13 cellular contexts compared by ENCODE assay signal in the genomic region with DNA sequence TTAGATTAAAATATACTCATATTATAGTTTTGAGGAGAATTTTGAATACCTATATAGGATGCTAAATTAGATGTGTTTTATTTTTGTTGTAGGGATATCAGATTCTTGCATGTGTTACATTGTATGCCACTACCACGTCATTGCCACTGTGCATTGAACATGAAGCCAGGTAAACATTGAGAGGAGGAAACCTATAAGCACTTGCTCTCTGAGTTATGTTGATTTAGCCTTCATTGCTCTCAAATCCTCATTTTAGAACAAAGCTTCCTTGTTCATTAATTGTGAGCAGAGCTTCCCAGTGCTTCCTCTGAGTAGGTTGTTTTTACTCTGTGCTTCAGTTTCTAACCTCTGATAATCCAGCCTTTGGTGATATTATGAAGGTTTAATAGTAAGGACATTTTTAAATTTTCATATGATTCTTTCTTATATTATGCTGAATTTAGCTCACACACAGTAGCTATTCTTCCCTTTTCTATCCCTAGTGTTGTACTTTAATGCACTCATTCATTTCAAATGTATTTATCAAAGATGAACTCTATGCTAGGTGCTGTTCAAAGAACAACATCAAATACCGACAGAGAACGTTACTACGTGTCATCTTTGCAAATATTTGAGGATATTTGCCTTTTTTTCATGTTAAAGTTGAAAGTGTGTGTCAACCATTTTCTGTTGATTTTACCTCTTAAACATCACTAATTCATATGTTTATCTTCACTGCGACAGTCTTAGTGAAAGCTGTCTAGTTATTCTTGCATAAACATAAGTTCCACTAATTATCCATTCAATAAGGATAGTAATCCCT.
"Had no signal": no experiment of that assay in that cellular context is flagged by ENCODE, and none has a peak within 500 bp of the region (broad histone marks: within the 10 kb centered on the region; RNA-seq: fewer than 3 reads in every experiment).

No MANE protein-coding gene starts in this region.

- DNase-seq: activated CD4-positive, alpha-beta memory T cell treated with anti-CD3 and anti-CD28 coated beads, Interleukin-2, amount 10 ng/mL, durations not matched to agents 7 days and 5 days; activated CD8-positive, alpha-beta memory T cell treated with anti-CD3 and anti-CD28 coated beads, Interleukin-2, amount 50 U/mL, for 4 hours; activated gamma-delta T cell treated with Interleukin-2 at 50 U/mL for 16 hours; activated naive CD8-positive, alpha-beta T cell treated with anti-CD3 and anti-CD28 coated beads for 36 hours; activated T-cell treated with anti-CD3 and anti-CD28 coated beads, Interleukin-2, amount 50 U/mL, for 72 hours; anterior cingulate cortex; endodermal cell; naive thymus-derived CD4-positive, alpha-beta T cell had no signal

- ATAC-seq: activated T-cell treated with anti-CD3 and anti-CD28 coated beads, Interleukin-2, amount 50 U/mL, for 72 hours; naive thymus-derived CD4-positive, alpha-beta T cell; stimulated activated memory B cell treated with anti-CD40 and anti-IgM and Interleukin-4, amounts not matched to agents 10 μg/mL and 1 μg/mL and 100 μg/mL, for 72 hours had no signal

- H3K27me3 ChIP-seq: right atrium auricular region, tibial nerve, vagina had no signal

- H3K27me3 Mint-ChIP-seq: activated CD4-positive, alpha-beta memory T cell treated with anti-CD3 and anti-CD28 coated beads, Interleukin-2, amount 10 ng/mL, durations not matched to agents 7 days and 5 days; activated naive CD8-positive, alpha-beta T cell treated with anti-CD3 and anti-CD28 coated beads for 36 hours; naive thymus-derived CD4-positive, alpha-beta T cell; stimulated activated memory B cell treated with anti-CD40 and anti-IgM and Interleukin-4, amounts not matched to agents 10 μg/mL and 1 μg/mL and 100 μg/mL, for 72 hours had no signal

- H3K27ac Mint-ChIP-seq: activated CD4-positive, alpha-beta memory T cell treated with anti-CD3 and anti-CD28 coated beads, Interleukin-2, amount 10 ng/mL, durations not matched to agents 7 days and 5 days; activated naive CD8-positive, alpha-beta T cell treated with anti-CD3 and anti-CD28 coated beads for 36 hours; activated T-cell treated with anti-CD3 and anti-CD28 coated beads, Interleukin-2, amount 50 U/mL, for 72 hours; endodermal cell; stimulated activated memory B cell treated with anti-CD40 and anti-IgM and Interleukin-4, amounts not matched to agents 10 μg/mL and 1 μg/mL and 100 μg/mL, for 72 hours had no signal

- H3K36me3 ChIP-seq: right atrium auricular region, tibial nerve, vagina had no signal

- H3K36me3 Mint-ChIP-seq: activated naive CD8-positive, alpha-beta T cell treated with anti-CD3 and anti-CD28 coated beads for 36 hours; naive thymus-derived CD4-positive, alpha-beta T cell; stimulated activated memory B cell treated with anti-CD40 and anti-IgM and Interleukin-4, amounts not matched to agents 10 μg/mL and 1 μg/mL and 100 μg/mL, for 72 hours had no signal

- H3K4me3 Mint-ChIP-seq: activated CD4-positive, alpha-beta memory T cell treated with anti-CD3 and anti-CD28 coated beads, Interleukin-2, amount 10 ng/mL, durations not matched to agents 7 days and 5 days; activated naive CD8-positive, alpha-beta T cell treated with anti-CD3 and anti-CD28 coated beads for 36 hours; activated T-cell treated with anti-CD3 and anti-CD28 coated beads, Interleukin-2, amount 50 U/mL, for 72 hours; endodermal cell; naive thymus-derived CD4-positive, alpha-beta T cell; stimulated activated memory B cell treated with anti-CD40 and anti-IgM and Interleukin-4, amounts not matched to agents 10 μg/mL and 1 μg/mL and 100 μg/mL, for 72 hours had no signal

- H3K4me1 ChIP-seq: right atrium auricular region, tibial nerve, vagina had no signal

- H3K27ac ChIP-seq: right atrium auricular region, tibial nerve, vagina had no signal

- H3K9me3 ChIP-seq: right atrium auricular region, vagina had no signal

- H3K4me3 ChIP-seq: lung, right atrium auricular region, tibial nerve, vagina had no signal

- H3K4me1 Mint-ChIP-seq: activated CD4-positive, alpha-beta memory T cell treated with anti-CD3 and anti-CD28 coated beads, Interleukin-2, amount 10 ng/mL, durations not matched to agents 7 days and 5 days; activated naive CD8-positive, alpha-beta T cell treated with anti-CD3 and anti-CD28 coated beads for 36 hours; endodermal cell; naive thymus-derived CD4-positive, alpha-beta T cell; stimulated activated memory B cell treated with anti-CD40 and anti-IgM and Interleukin-4, amounts not matched to agents 10 μg/mL and 1 μg/mL and 100 μg/mL, for 72 hours had no signal
